In the genomic region with DNA sequence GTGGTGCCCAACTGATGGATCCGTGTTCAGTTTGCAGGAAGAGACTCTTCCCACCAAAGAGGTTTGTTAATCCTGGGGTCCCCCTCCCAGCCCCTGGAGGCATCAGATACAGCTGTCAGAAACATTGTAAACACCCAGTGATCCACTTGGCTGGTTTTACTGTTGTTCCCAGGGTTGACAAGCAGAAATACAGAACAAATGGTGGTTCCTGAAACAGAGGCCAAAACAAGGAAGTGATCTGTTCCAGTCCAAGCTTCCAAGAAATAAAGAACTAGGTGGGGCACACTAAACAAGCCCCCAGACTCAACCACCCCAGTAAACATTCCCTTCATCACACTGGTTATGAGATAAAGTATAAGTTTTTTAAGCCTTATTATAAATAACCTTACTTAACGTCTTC, we compare ENCODE assay signal across 11 cellular contexts. TPM values are rescaled to one million over a fixed set of nuclear protein-coding genes. Genes with fewer than 3 reads are reported as not detected.
DNase-seq lines count a peak whose midpoint lies in the region; ATAC-seq lines count a peak whose summit lies in the region.
"Had no signal": no experiment of that assay in that cellular context is flagged by ENCODE, and none has a peak within 500 bp of the region (broad histone marks: within the 10 kb centered on the region; RNA-seq: fewer than 3 reads in every experiment).

No MANE protein-coding gene starts in this region.

- no peak for DNase-seq in activated CD4-positive, alpha-beta T cell treated with anti-CD3 and anti-CD28 coated beads, Interleukin-2, amount 10 ng/mL, durations not matched to agents 7 days and 5 days
- no peak for DNase-seq in activated CD4-positive, alpha-beta T cell treated with anti-CD3 and anti-CD28 coated beads, Interleukin-2, amount 50 U/mL, for 4 hours
- DNase-seq in UCSD-AML1 (lab: John Stamatoyannopoulos, UW; ENCODE audit: unreplicated experiment): peak; percentile 10
- no peak for DNase-seq in stimulated activated naive CD8-positive, alpha-beta T cell treated with anti-CD3 and anti-CD28 coated beads, Interleukin-15, amount 100 ng/mL, for 72 hours
- no peak for DNase-seq in NCI-H82 (lab: John Stamatoyannopoulos, UW)
- DNase-seq in AG08395 (ENCODE audit: low spot score): no peak
- DNase-seq: H7, nucleus accumbens had no signal

- H3K4me3 ChIP-seq in iPS-20b (ENCODE audit: low read length): peak overlapping the region; percentile 93; the same call in 1 of the 2 replicates

- H3K9ac ChIP-seq in iPS-20b (ENCODE audit: low read depth, low read length): no peak overlapping the region

- H3K4me3 Mint-ChIP-seq in activated CD4-positive, alpha-beta T cell treated with anti-CD3 and anti-CD28 coated beads, Interleukin-2, amount 10 ng/mL, durations not matched to agents 7 days and 5 days: peak overlapping the region; percentile 84
- H3K4me3 Mint-ChIP-seq in stimulated activated naive CD8-positive, alpha-beta T cell treated with anti-CD3 and anti-CD28 coated beads, Interleukin-15, amount 100 ng/mL, for 72 hours: peak overlapping the region; percentile 88

- no peaks in the 10 kb centered on the region for H3K36me3 ChIP-seq in iPS-20b (ENCODE audit: insufficient read depth, low read depth, low read length)
- H3K36me3 ChIP-seq: brain microvascular endothelial cell had no signal

- H3K27me3 Mint-ChIP-seq in activated CD4-positive, alpha-beta T cell treated with anti-CD3 and anti-CD28 coated beads, Interleukin-2, amount 10 ng/mL, durations not matched to agents 7 days and 5 days: no peaks in the 10 kb centered on the region
- no peaks in the 10 kb centered on the region for H3K27me3 Mint-ChIP-seq in stimulated activated naive CD8-positive, alpha-beta T cell treated with anti-CD3 and anti-CD28 coated beads, Interleukin-15, amount 100 ng/mL, for 72 hours

- H3K4me1 Mint-ChIP-seq in activated CD4-positive, alpha-beta T cell treated with anti-CD3 and anti-CD28 coated beads, Interleukin-2, amount 10 ng/mL, durations not matched to agents 7 days and 5 days: peaks cover 13% of the 10 kb centered on the region
- peaks cover 18% of the 10 kb centered on the region for H3K4me1 Mint-ChIP-seq in stimulated activated naive CD8-positive, alpha-beta T cell treated with anti-CD3 and anti-CD28 coated beads, Interleukin-15, amount 100 ng/mL, for 72 hours

- no peaks in the 10 kb centered on the region for H3K9me3 ChIP-seq in iPS-20b (ENCODE audit: insufficient read depth, low read depth, low read length)

- H3K4me1 ChIP-seq in iPS-20b (ENCODE audit: insufficient read depth, low read length): 0 out of 2 replicates have a peak, but pooled peaks cover 4% of the 10 kb centered on the region

- H3K36me3 Mint-ChIP-seq in activated CD4-positive, alpha-beta T cell treated with anti-CD3 and anti-CD28 coated beads, Interleukin-2, amount 10 ng/mL, durations not matched to agents 7 days and 5 days (ENCODE audit: low read depth): peaks cover 28% of the 10 kb centered on the region

- H3K27ac ChIP-seq in iPS-20b (ENCODE audit: low read length): no peak overlapping the region

- H3K27me3 ChIP-seq in iPS-20b (ENCODE audit: insufficient read depth, low read length): no peaks in the 10 kb centered on the region
- H3K27me3 ChIP-seq: brain microvascular endothelial cell had no signal

- ATAC-seq in stimulated activated naive CD8-positive, alpha-beta T cell treated with anti-CD3 and anti-CD28 coated beads, Interleukin-15, amount 100 ng/mL, for 72 hours: no peak
- ATAC-seq in GM19035 (IDR thresholded peaks at IDR 0.05; ENCODE audit: unreplicated experiment): no peak

- CTCF ChIA-PET in activated CD4-positive, alpha-beta T cell treated with anti-CD3 and anti-CD28 coated beads, Interleukin-2, amount 10 ng/mL, durations not matched to agents 7 days and 5 days (lab: Charles Lee): no interaction called here

- peak overlapping the region; percentile 94 for H3K27ac Mint-ChIP-seq in activated CD4-positive, alpha-beta T cell treated with anti-CD3 and anti-CD28 coated beads, Interleukin-2, amount 10 ng/mL, durations not matched to agents 7 days and 5 days
- H3K27ac Mint-ChIP-seq in stimulated activated naive CD8-positive, alpha-beta T cell treated with anti-CD3 and anti-CD28 coated beads, Interleukin-15, amount 100 ng/mL, for 72 hours: no peak overlapping the region

- POLR2A ChIA-PET in activated CD4-positive, alpha-beta T cell treated with anti-CD3 and anti-CD28 coated beads, Interleukin-2, amount 10 ng/mL, durations not matched to agents 7 days and 5 days (lab: Charles Lee): no interaction called here

- H3K9me3 Mint-ChIP-seq in activated CD4-positive, alpha-beta T cell treated with anti-CD3 and anti-CD28 coated beads, Interleukin-2, amount 10 ng/mL, durations not matched to agents 7 days and 5 days: peaks cover 19% of the 10 kb centered on the region
- peaks cover 5 to 6% of the 10 kb centered on the region in 2 donors for H3K9me3 Mint-ChIP-seq in stimulated activated naive CD8-positive, alpha-beta T cell treated with anti-CD3 and anti-CD28 coated beads, Interleukin-15, amount 100 ng/mL, for 72 hours

RNA-seq across cellular contexts. Expression of gene SPRY3, which starts 1.1 kb away (rescaled TPM):
- under 1 TPM; 0.47 to 0.50 TPM for total RNA-seq in activated CD4-positive, alpha-beta T cell treated with anti-CD3 and anti-CD28 coated beads, Interleukin-2, amount 10 ng/mL, durations not matched to agents 7 days and 5 days

RNA-seq across cellular contexts. Expression of gene TMLHE, which starts 1.4 kb away (rescaled TPM):
- 10 to 100 TPM; 13.1 to 13.9 TPM for total RNA-seq in activated CD4-positive, alpha-beta T cell treated with anti-CD3 and anti-CD28 coated beads, Interleukin-2, amount 10 ng/mL, durations not matched to agents 7 days and 5 days
